Comparison of ENCODE assay signal across 1 cellular context in genomic region chr7:27152816-27153486, GRCh38.
TF ChIP-seq lines count a peak whose summit lies in the region.

No MANE protein-coding gene starts in this region.

TF ChIP-seq in GM23338, 12 proteins besides CTCF, POLR2A, EP300 and RAD21 (continued from another document):
- no peak for TF ChIP-seq ZNF462 (CRISPR knock-in tag; IDR thresholded peaks at IDR 0.05)
